In genomic region chr19:15468675-15469512, GRCh38 we compare ENCODE assay signal across 2 cellular contexts.
TF ChIP-seq lines count a peak whose summit lies in the region.

No MANE protein-coding gene starts in this region.

TF ChIP-seq in HEK293, 187 proteins besides CTCF, POLR2A, EP300 and RAD21:
- TF ChIP-seq ZXDB (tag by site-specific recombination; IDR thresholded peaks at IDR 0.05) (no peak), TSHZ1 (tag by site-specific recombination; IDR thresholded peaks at IDR 0.05; ENCODE audit: borderline replicate concordance) (no peak), ZNF626 (tag by site-specific recombination; IDR thresholded peaks at IDR 0.05) (no peak), ZNF311 (tag by site-specific recombination; IDR thresholded peaks at IDR 0.05; ENCODE audit: borderline replicate concordance) (0 out of 2 replicates have a peak, but pooled peaks have one; percentile 14)

TF ChIP-seq in K562, 482 proteins besides CTCF, POLR2A, EP300 and RAD21:
- TF ChIP-seq BRCA1 (IDR thresholded peaks at IDR 0.05) (no peak), BRCA1 (CRISPR knock-in tag; IDR thresholded peaks at IDR 0.05) (no peak), ATF3 (IDR thresholded peaks at IDR 0.05) (peak; percentile 40; the same call in 1 of the 2 replicates), ATF3 (CRISPR knock-in tag; conservative IDR thresholded peaks at IDR 0.05) (no peak)
